ENCODE assay signal across 8 cellular contexts in genomic region chr2:231711677-231712461, GRCh38. TPM values are rescaled to one million over a fixed set of nuclear protein-coding genes. Genes with fewer than 3 reads are reported as not detected.
DNase-seq lines count a peak whose midpoint lies in the region; ATAC-seq and TF ChIP-seq lines count a peak whose summit lies in the region.

No MANE protein-coding gene starts in this region.

- 9 to 21% methylated on average over 9 of the region's 9 CpGs for WGBS in sigmoid colon, 2 donors

- H3K4me1 ChIP-seq in sigmoid colon: peaks cover 0 to 47% (median 43%) of the 10 kb centered on the region in 4 donors

- H3K36me3 ChIP-seq in sigmoid colon: peaks cover 0 to 24% (median 13%) of the 10 kb centered on the region in 4 donors

- TF ChIP-seq CTCF in GM12865 (IDR thresholded peaks at IDR 0.05; ENCODE audit: insufficient read depth, low read depth, low read length, missing control alignments) (no peak), fibroblast of mammary gland (conservative IDR thresholded peaks at IDR 0.05; ENCODE audit: control insufficient read depth, insufficient read depth, low read depth, low read length) (no peak), sigmoid colon (IDR thresholded peaks at IDR 0.05) (no peak)

- H3K27me3 ChIP-seq in sigmoid colon: no peaks in the 10 kb centered on the region

- no peak for ATAC-seq in left lobe of liver

- peak overlapping the region; percentile 72 for H3K4me3 ChIP-seq in GM12865 (ENCODE audit: low read depth, low read length)
- peak overlapping the region; percentile 71 for H3K4me3 ChIP-seq in fibroblast of mammary gland (ENCODE audit: control insufficient read depth, low read depth, low read length)
- peak overlapping the region; percentile 71 to 91 (median 82) for H3K4me3 ChIP-seq in sigmoid colon

- peak overlapping the region; percentile 96 to 100 (median 99) for H3K27ac ChIP-seq in sigmoid colon

- TF ChIP-seq POLR2A in sigmoid colon (IDR thresholded peaks at IDR 0.05): no peak

- DNase-seq in GM12865 (ENCODE audit: low read depth) (peak; percentile 22), T-helper 9 cell (peak; percentile 31), fibroblast of mammary gland (ENCODE audit: low read depth) (no peak), sigmoid colon (no peak), NCI-H2171 treated with DMSO at 0.1 percent for 48 hours (lab: John Stamatoyannopoulos, UW) (no peak), hypothalamus (lab: John Stamatoyannopoulos, UW) (no peak), foreskin melanocyte (no peak), left lobe of liver (ENCODE audit: low spot score) (no peak)

- no peaks in the 10 kb centered on the region for H3K9me3 ChIP-seq in sigmoid colon

- intact Hi-C loops in sigmoid colon (cut with DNase I): loop anchor here (1.0 to 10.0 kb wide), 2 partner anchors 198 to 247 kb away; partner anchors contain the start of gene NCL

- no peak for TF ChIP-seq EP300 in sigmoid colon (IDR thresholded peaks at IDR 0.05)

RNA-seq across cellular contexts. Expression of gene PTMA, which starts 3.5 kb away (rescaled TPM):
- total RNA-seq in sigmoid colon: 1,000 to 10,000 TPM in 2 of 4 donors, 100 to 1,000 TPM in 2; 807 to 1,142 (median 1,007) TPM
- 1,000 to 10,000 TPM; 1,787 to 2,683 (median 1,800) TPM for polyA plus RNA-seq in sigmoid colon
- 213 TPM for total RNA-seq in left lobe of liver

Comparison
In these comparisons a context has a peak if more than half of its experiments do, and no peak if none do; other contexts are left out.
1. DNase-seq: peak in GM12865 (single experiment) and T-helper 9 cell (single experiment); none in fibroblast of mammary gland (single experiment), sigmoid colon (single experiment), NCI-H2171 treated with DMSO at 0.1 percent for 48 hours (single experiment), hypothalamus (0 of 51), foreskin melanocyte (single experiment) and left lobe of liver (single experiment).
2. Peak in every context shown above with its lines, with median percentiles within 50 percentile points of each other: H3K4me3 ChIP-seq.